8 cellular contexts compared by ENCODE assay signal in genomic region chr12:31518680-31519227, GRCh38.
DNase-seq lines count a peak whose midpoint lies in the region; ATAC-seq and TF ChIP-seq lines count a peak whose summit lies in the region.

No MANE protein-coding gene starts in this region.

- no peak overlapping the region for H3K4me3 Mint-ChIP-seq in Calu3 (ENCODE audit: low read depth, unreplicated experiment)
- H3K4me3 Mint-ChIP-seq in mesothelial cell of epicardium = no peak overlapping the region

- intact Hi-C loops in Calu3 (cut with micrococcal nuclease; ENCODE audit: unreplicated experiment) = loop anchor here (10.0 kb wide), 1 partner anchor 66 kb away; no protein-coding TSS in a partner anchor

- ATAC-seq in HG03460 (IDR thresholded peaks at IDR 0.05; ENCODE audit: unreplicated experiment) (no peak), HG03354 (IDR thresholded peaks at IDR 0.05; ENCODE audit: poor library complexity, severe bottlenecking, unreplicated experiment) (no peak)

- H3K9me3 Mint-ChIP-seq in Calu3 (ENCODE audit: low read depth, unreplicated experiment) (no peaks in the 10 kb centered on the region), mesothelial cell of epicardium (no peaks in the 10 kb centered on the region)

- H3K27ac Mint-ChIP-seq in Calu3 (ENCODE audit: unreplicated experiment) (peak overlapping the region; percentile 34), mesothelial cell of epicardium (peak overlapping the region; percentile 94)

- no peaks in the 10 kb centered on the region for H3K27me3 Mint-ChIP-seq in Calu3 (ENCODE audit: unreplicated experiment)
- no peaks in the 10 kb centered on the region for H3K27me3 Mint-ChIP-seq in mesothelial cell of epicardium (ENCODE audit: low read depth)

- H3K4me1 Mint-ChIP-seq in Calu3 (ENCODE audit: low read depth, unreplicated experiment) (peaks cover 34% of the 10 kb centered on the region), mesothelial cell of epicardium (peaks cover 39% of the 10 kb centered on the region)

- TF ChIP-seq CTCF in Calu3 (IDR thresholded peaks at IDR 0.05; ENCODE audit: unreplicated experiment) = no peak
- no peak for TF ChIP-seq CTCF in mesothelial cell of epicardium (IDR thresholded peaks at IDR 0.05; ENCODE audit: unreplicated experiment)

- no TSS peak for BruUV-seq in Calu3 (replicated peaks; lab: Mats Ljungman, UMichigan)

- CTCF ChIA-PET in Calu3 (lab: Charles Lee) = interaction anchor here (0.8 to 1.8 kb wide), 6 partner anchors 15 to 193 kb away, joined by 3 to 9 read pairs (median 4); partner anchors contain the start of gene SINHCAF

- peak; percentile 57 for DNase-seq in Calu3
- DNase-seq in NCI-H1694 treated with DMSO at 0.1 percent for 48 hours (lab: John Stamatoyannopoulos, UW) = peak; percentile 87
- DNase-seq in cerebellar cortex (ENCODE audit: low spot score) = peak; percentile 67
- DNase-seq in mesothelial cell of epicardium (ENCODE audit: low spot score in 2 of 2, unreplicated experiment in 2 of 2) = no peak
- DNase-seq in activated gamma-delta T cell treated with Interleukin-2 at 50 U/mL for 16 hours = no peak
- DNase-seq in effector CD8-positive, alpha-beta T cell (lab: John Stamatoyannopoulos, UW) = no peak

- H3K36me3 Mint-ChIP-seq in Calu3 (ENCODE audit: insufficient read depth, unreplicated experiment) (no peaks in the 10 kb centered on the region), mesothelial cell of epicardium (no peaks in the 10 kb centered on the region)

Comparison
In these comparisons a context has a peak if more than half of its experiments do, and no peak if none do; other contexts are left out.
1. DNase-seq: peak in Calu3 (single experiment), NCI-H1694 treated with DMSO at 0.1 percent for 48 hours (single experiment) and cerebellar cortex (single experiment); none in mesothelial cell of epicardium (0 of 2), activated gamma-delta T cell treated with Interleukin-2 at 50 U/mL for 16 hours (single experiment) and effector CD8-positive, alpha-beta T cell (single experiment).